Comparison of ENCODE assay signal across 17 cellular contexts in the genomic region with DNA sequence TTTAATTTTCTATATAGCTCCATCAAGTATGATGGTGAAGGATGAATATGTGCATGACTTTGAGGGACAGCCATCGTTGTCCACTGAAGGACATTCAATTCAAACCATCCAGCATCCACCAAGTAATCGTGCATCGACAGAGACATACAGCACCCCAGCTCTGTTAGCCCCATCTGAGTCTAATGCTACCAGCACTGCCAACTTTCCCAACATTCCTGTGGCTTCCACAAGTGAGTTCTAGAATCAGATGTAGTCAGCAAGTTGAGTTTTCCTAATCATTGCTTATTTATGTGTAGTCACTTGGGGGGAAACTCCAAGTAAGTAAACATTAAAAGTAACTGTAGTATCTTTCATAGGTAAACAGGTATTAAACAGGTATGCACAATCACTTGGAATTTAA.
"Had no signal": no experiment of that assay in that cellular context is flagged by ENCODE, and none has a peak within 500 bp of the region (broad histone marks: within the 10 kb centered on the region; RNA-seq: fewer than 3 reads in every experiment).

No MANE protein-coding gene starts in this region.

- H3K27ac Mint-ChIP-seq: dendritic cell treated with granulocyte-macrophage colony-stimulating factor and Interleukin-4, amounts not matched to agents 40 ng/mL and 50 ng/mL, for 4 days; stimulated activated memory B cell treated with anti-CD40 and anti-IgM and Interleukin-4, amounts not matched to agents 10 μg/mL and 1 μg/mL and 100 μg/mL, for 72 hours had no signal

- H3K9me3 Mint-ChIP-seq: activated CD4-positive, alpha-beta memory T cell treated with anti-CD3 and anti-CD28 coated beads for 36 hours; activated T-cell treated with anti-CD3 and anti-CD28 coated beads, Interleukin-2, amount 50 U/mL, for 72 hours; dendritic cell treated with granulocyte-macrophage colony-stimulating factor and Interleukin-4, amounts not matched to agents 40 ng/mL and 50 ng/mL, for 4 days; effector memory CD8-positive, alpha-beta T cell; immature natural killer cell; naive thymus-derived CD4-positive, alpha-beta T cell; stimulated activated memory B cell treated with anti-CD40 and anti-IgM and Interleukin-4, amounts not matched to agents 10 μg/mL and 1 μg/mL and 100 μg/mL, for 72 hours had no signal

- H3K27me3 Mint-ChIP-seq: activated CD4-positive, alpha-beta memory T cell treated with anti-CD3 and anti-CD28 coated beads for 36 hours; dendritic cell treated with granulocyte-macrophage colony-stimulating factor and Interleukin-4, amounts not matched to agents 40 ng/mL and 50 ng/mL, for 4 days; effector memory CD8-positive, alpha-beta T cell; naive thymus-derived CD4-positive, alpha-beta T cell; stimulated activated memory B cell treated with anti-CD40 and anti-IgM and Interleukin-4, amounts not matched to agents 10 μg/mL and 1 μg/mL and 100 μg/mL, for 72 hours had no signal

- H3K4me3 ChIP-seq: lower lobe of right lung, smooth muscle cell, transverse colon had no signal

- H3K4me3 Mint-ChIP-seq: activated CD4-positive, alpha-beta memory T cell treated with anti-CD3 and anti-CD28 coated beads for 36 hours; activated T-cell treated with anti-CD3 and anti-CD28 coated beads, Interleukin-2, amount 50 U/mL, for 72 hours; dendritic cell treated with granulocyte-macrophage colony-stimulating factor and Interleukin-4, amounts not matched to agents 40 ng/mL and 50 ng/mL, for 4 days; effector memory CD8-positive, alpha-beta T cell; immature natural killer cell; naive thymus-derived CD4-positive, alpha-beta T cell; stimulated activated memory B cell treated with anti-CD40 and anti-IgM and Interleukin-4, amounts not matched to agents 10 μg/mL and 1 μg/mL and 100 μg/mL, for 72 hours had no signal

- H3K9me3 ChIP-seq: lower lobe of right lung, transverse colon had no signal

- H3K27me3 ChIP-seq: transverse colon had no signal

- H3K27ac ChIP-seq: epithelial cell of prostate, lower lobe of right lung, transverse colon had no signal

- DNase-seq: activated CD4-positive, alpha-beta memory T cell treated with anti-CD3 and anti-CD28 coated beads for 36 hours; activated CD8-positive, alpha-beta memory T cell treated with anti-CD3 and anti-CD28 coated beads, Interleukin-2, amount 50 U/mL, for 4 hours; activated naive CD4-positive, alpha-beta T cell; activated T-cell treated with anti-CD3 and anti-CD28 coated beads, Interleukin-2, amount 50 U/mL, for 72 hours; central memory CD4-positive, alpha-beta T cell; effector memory CD8-positive, alpha-beta T cell; immature natural killer cell; left cardiac atrium; lower lobe of right lung; naive thymus-derived CD4-positive, alpha-beta T cell; posterior cingulate gyrus; right cardiac atrium; transverse colon had no signal

- H3K4me2 ChIP-seq: smooth muscle cell had no signal
